ENCODE assay signal across 11 cellular contexts in the genomic region with DNA sequence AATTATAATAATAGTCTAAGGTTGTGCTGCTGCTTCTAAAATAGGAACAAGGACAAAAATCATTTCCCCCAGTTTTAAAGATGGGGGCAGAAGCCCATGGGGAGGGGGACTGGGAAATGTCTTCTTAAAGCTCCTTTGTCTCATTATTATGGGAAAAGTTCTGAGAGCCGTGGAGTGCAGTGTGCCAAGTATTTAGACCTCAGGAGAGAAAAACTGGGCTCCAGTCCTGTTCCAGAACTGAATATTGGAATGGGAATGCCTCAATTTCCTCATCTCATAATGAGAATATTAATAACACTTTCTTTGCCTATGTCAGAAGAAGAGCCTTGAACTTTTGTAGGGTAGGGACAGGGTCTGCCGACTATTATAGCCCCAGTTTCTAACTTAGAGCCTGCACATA. TPM values are rescaled to one million over a fixed set of nuclear protein-coding genes. Genes with fewer than 3 reads are reported as not detected.
DNase-seq lines count a peak whose midpoint lies in the region; ATAC-seq, FAIRE-seq and TF ChIP-seq lines count a peak whose summit lies in the region.
"Had no signal": no experiment of that assay in that cellular context is flagged by ENCODE, and none has a peak within 500 bp of the region (broad histone marks: within the 10 kb centered on the region; RNA-seq: fewer than 3 reads in every experiment).

No MANE protein-coding gene starts in this region.

- CTCF ChIA-PET in activated CD4-positive, alpha-beta T cell treated with anti-CD3 and anti-CD28 coated beads, Interleukin-2, amount 10 ng/mL, durations not matched to agents 7 days and 5 days (lab: Charles Lee): interaction anchor here (1.1 to 2.6 kb wide), 8 partner anchors 9 to 186 kb away, joined by 3 to 10 read pairs (median 4); partner anchors contain the start of gene ATF3

- no peaks in the 10 kb centered on the region for H3K79me2 ChIP-seq in keratinocyte (ENCODE audit: control insufficient read depth, insufficient read depth, low read length)

- no peak overlapping the region for H2AFZ ChIP-seq in keratinocyte (ENCODE audit: control insufficient read depth, low read length)

- H3K9me1 ChIP-seq in keratinocyte (ENCODE audit: control insufficient read depth, extremely low read depth, insufficient read depth, low read length): no peaks in the 10 kb centered on the region

- H3K9me3 Mint-ChIP-seq in activated CD4-positive, alpha-beta T cell treated with anti-CD3 and anti-CD28 coated beads, Interleukin-2, amount 10 ng/mL, durations not matched to agents 7 days and 5 days: peaks cover 3% of the 10 kb centered on the region
- H3K9me3 Mint-ChIP-seq in progenitor cell of endocrine pancreas (ENCODE audit: low read depth): peaks cover 4% of the 10 kb centered on the region
- H3K9me3 Mint-ChIP-seq: activated T-helper 1 cell treated with anti-CD3 and anti-CD28 coated beads, Interleukin-12 subunit alpha, Interleukin-12 subunit beta, Interleukin-2, Interleukin-4 antibody, amounts not matched to agents 30 ng/mL and 10 ng/mL and 1 ng/mL, durations not matched to agents 14 hours and 24 hours and 36 hours had no signal

- dilution Hi-C loops in keratinocyte (cut with MboI; ENCODE audit: extremely low pct_ligation_motif_present, low sequenced_read_pairs): no loop called here

- TF ChIP-seq POLR2A in prostate gland (IDR thresholded peaks at IDR 0.05): no peak

- H3K9ac ChIP-seq in keratinocyte (ENCODE audit: control insufficient read depth, extremely low read depth, insufficient read depth, low read length): no peak overlapping the region
- H3K9ac ChIP-seq in stomach smooth muscle (ENCODE audit: low read length in 2 of 2): no peak overlapping the region

- peak overlapping the region; percentile 91 for H3K4me2 ChIP-seq in keratinocyte (ENCODE audit: control insufficient read depth, extremely low read depth, insufficient read depth, low read depth, low read length)

- peaks cover 20% of the 10 kb centered on the region for H3K27me3 Mint-ChIP-seq in activated CD4-positive, alpha-beta T cell treated with anti-CD3 and anti-CD28 coated beads, Interleukin-2, amount 10 ng/mL, durations not matched to agents 7 days and 5 days
- no peaks in the 10 kb centered on the region for H3K27me3 Mint-ChIP-seq in T-helper 17 cell
- H3K27me3 Mint-ChIP-seq in progenitor cell of endocrine pancreas: peaks cover 18% of the 10 kb centered on the region

- H3K36me3 Mint-ChIP-seq in activated CD4-positive, alpha-beta T cell treated with anti-CD3 and anti-CD28 coated beads, Interleukin-2, amount 10 ng/mL, durations not matched to agents 7 days and 5 days (ENCODE audit: low read depth): no peaks in the 10 kb centered on the region
- H3K36me3 Mint-ChIP-seq in T-helper 17 cell (ENCODE audit: low read depth) (peaks cover 3% of the 10 kb centered on the region), progenitor cell of endocrine pancreas (ENCODE audit: insufficient read depth) (no peaks in the 10 kb centered on the region)

- 56% methylated on average over 2 of the region's 2 CpGs for WGBS in prostate gland

- H3K4me3 ChIP-seq in keratinocyte (ENCODE audit: control insufficient read depth in 2 of 3, extremely low read depth in 1 of 3, insufficient read depth in 2 of 3, low read depth in 1 of 3, low read length in 3 of 3): no peak overlapping the region
- H3K4me3 ChIP-seq in stomach smooth muscle (ENCODE audit: low read length in 2 of 2): no peak overlapping the region
- H3K4me3 ChIP-seq in prostate gland: no peak overlapping the region
- H3K4me3 ChIP-seq: mucosa of descending colon had no signal

- H3K9me3 ChIP-seq in T-helper 17 cell (ENCODE audit: control insufficient read depth, low read length, poor library complexity, severe bottlenecking) (no peaks in the 10 kb centered on the region), keratinocyte (ENCODE audit: control insufficient read depth, low read depth, low read length) (no peaks in the 10 kb centered on the region), stomach smooth muscle (ENCODE audit: control insufficient read depth in 2 of 2, low read length in 2 of 2) (no peaks in the 10 kb centered on the region), prostate gland (no peaks in the 10 kb centered on the region)
- H3K9me3 ChIP-seq: mucosa of descending colon had no signal

- DNase-seq in activated CD4-positive, alpha-beta T cell treated with anti-CD3 and anti-CD28 coated beads, Interleukin-2, amount 10 ng/mL, durations not matched to agents 7 days and 5 days: no peak
- DNase-seq in activated CD4-positive, alpha-beta T cell treated with anti-CD3 and anti-CD28 coated beads, Interleukin-2, amount 50 U/mL, for 4 hours: no peak
- DNase-seq in T-helper 17 cell (no peak), keratinocyte (ENCODE audit: low read depth, low spot score) (no peak), prostate gland (ENCODE audit: low spot score) (no peak), progenitor cell of endocrine pancreas (ENCODE audit: low spot score, unreplicated experiment) (no peak), iPS-NIHi7 (ENCODE audit: extremely low spot score) (no peak)

- no peak for TF ChIP-seq CTCF in keratinocyte (optimal IDR thresholded peaks at IDR 0.05 in 1 of 3, IDR thresholded peaks at IDR 0.05 in 1 of 3, conservative IDR thresholded peaks at IDR 0.05 in 1 of 3; ENCODE audit: extremely low read depth in 1 of 3, insufficient read depth in 2 of 3, low read length in 3 of 3)
- no peak for TF ChIP-seq CTCF in prostate gland (IDR thresholded peaks at IDR 0.05)
- no peak for TF ChIP-seq CTCF in progenitor cell of endocrine pancreas (IDR thresholded peaks at IDR 0.05; ENCODE audit: unreplicated experiment)

- intact Hi-C loops in prostate gland (cut with DNase I): no loop called here

- no peak for ATAC-seq in T-helper 17 cell

- peaks cover 27% of the 10 kb centered on the region for H3K4me1 Mint-ChIP-seq in activated CD4-positive, alpha-beta T cell treated with anti-CD3 and anti-CD28 coated beads, Interleukin-2, amount 10 ng/mL, durations not matched to agents 7 days and 5 days
- H3K4me1 Mint-ChIP-seq in T-helper 17 cell (peaks cover 13% of the 10 kb centered on the region), progenitor cell of endocrine pancreas (ENCODE audit: low read depth) (peaks cover 11% of the 10 kb centered on the region)

- H3K27ac Mint-ChIP-seq in activated CD4-positive, alpha-beta T cell treated with anti-CD3 and anti-CD28 coated beads, Interleukin-2, amount 10 ng/mL, durations not matched to agents 7 days and 5 days: peak overlapping the region; percentile 99
- peak overlapping the region; percentile 96 for H3K27ac Mint-ChIP-seq in T-helper 17 cell
- no peak overlapping the region for H3K27ac Mint-ChIP-seq in progenitor cell of endocrine pancreas

- H3K36me3 ChIP-seq in keratinocyte (ENCODE audit: control insufficient read depth in 2 of 2, extremely low read depth in 1 of 2, insufficient read depth in 2 of 2, low read length in 2 of 2): no peaks in the 10 kb centered on the region
- no peaks in the 10 kb centered on the region for H3K36me3 ChIP-seq in stomach smooth muscle (ENCODE audit: control insufficient read depth in 2 of 2, insufficient read depth in 2 of 2, low read length in 2 of 2)
- H3K36me3 ChIP-seq in prostate gland: no peaks in the 10 kb centered on the region

- no peak for FAIRE-seq in keratinocyte (lab: Jason Lieb, UNC)
- FAIRE-seq: HepG2 had no signal

- H3K4me3 Mint-ChIP-seq in activated CD4-positive, alpha-beta T cell treated with anti-CD3 and anti-CD28 coated beads, Interleukin-2, amount 10 ng/mL, durations not matched to agents 7 days and 5 days: peak overlapping the region; percentile 86
- H3K4me3 Mint-ChIP-seq in T-helper 17 cell (no peak overlapping the region), progenitor cell of endocrine pancreas (ENCODE audit: low read depth) (no peak overlapping the region)

- H3K27me3 ChIP-seq in keratinocyte (ENCODE audit: control insufficient read depth, extremely low read depth, insufficient read depth, low read length): no peaks in the 10 kb centered on the region
- H3K27me3 ChIP-seq in stomach smooth muscle (ENCODE audit: control insufficient read depth in 1 of 2, insufficient read depth in 2 of 2, low read length in 2 of 2): no peaks in the 10 kb centered on the region
- H3K27me3 ChIP-seq in prostate gland (replicated peaks; ENCODE audit: insufficient read depth): no peaks in the 10 kb centered on the region

- peaks cover 8% of the 10 kb centered on the region for H3K4me1 ChIP-seq in keratinocyte (ENCODE audit: control insufficient read depth, extremely low read depth, insufficient read depth, low read length)
- peaks cover 7% of the 10 kb centered on the region for H3K4me1 ChIP-seq in stomach smooth muscle (ENCODE audit: control insufficient read depth, insufficient read depth, low read length)
- no peaks in the 10 kb centered on the region for H3K4me1 ChIP-seq in prostate gland (replicated peaks)

- POLR2A ChIA-PET in activated CD4-positive, alpha-beta T cell treated with anti-CD3 and anti-CD28 coated beads, Interleukin-2, amount 10 ng/mL, durations not matched to agents 7 days and 5 days (lab: Charles Lee): interaction anchor here (1.9 kb wide), 1 partner anchor 41 kb away, joined by 4 read pairs; the partner anchor contains the start of gene ATF3

- H3K27ac ChIP-seq in keratinocyte (ENCODE audit: control insufficient read depth, insufficient read depth, low read length): no peak overlapping the region
- H3K27ac ChIP-seq in stomach smooth muscle (ENCODE audit: low read length): peak overlapping the region; percentile 3
- H3K27ac ChIP-seq in prostate gland: no peak overlapping the region

- H4K20me1 ChIP-seq in keratinocyte (ENCODE audit: control insufficient read depth, extremely low read depth, insufficient read depth, low read length): no peaks in the 10 kb centered on the region

RNA-seq across cellular contexts. Expression of gene ATF3, which starts 40.9 kb away (rescaled TPM):
- 10 to 100 TPM; 10.0 to 13.0 TPM for total RNA-seq in activated CD4-positive, alpha-beta T cell treated with anti-CD3 and anti-CD28 coated beads, Interleukin-2, amount 10 ng/mL, durations not matched to agents 7 days and 5 days
- total RNA-seq in T-helper 17 cell (10 to 100 TPM; 53.0 to 72.5 TPM), prostate gland (10 to 100 TPM in 1 of 2 donors, 1 to 10 TPM in 1; 6.0 to 14.8 TPM), progenitor cell of endocrine pancreas (14.6 and 18.2 TPM in 2 replicates)
- 1.6 to 65.7 TPM (median 45.1 TPM) in 3 replicates for polyA plus RNA-seq in keratinocyte
- polyA plus RNA-seq in keratinocyte (2011; ENCODE audit: low read depth): 308 TPM
- 24.5 and 29.1 TPM in 2 replicates for polyA plus RNA-seq in keratinocyte (2011; cell fraction: cytosol; rRNA removed)
- polyA plus RNA-seq in keratinocyte (2011; cell fraction: nucleus; rRNA removed): 320 and 404 TPM in 2 replicates
- 1.8 and 213 TPM in 2 replicates for polyA plus RNA-seq in keratinocyte (2012; ENCODE audit: low replicate concordance)
- 66.5 to 94.4 TPM in 2 of 3 replicates, not detected in the other for polyA minus RNA-seq in keratinocyte
- 14.2 TPM for polyA minus RNA-seq in keratinocyte (2011; cell fraction: cytosol; rRNA and poly(A)+ RNA removed)
- polyA minus RNA-seq in keratinocyte (2011; cell fraction: nucleus; rRNA and poly(A)+ RNA removed): 168 and 267 TPM in 2 replicates
